Comparison of ENCODE assay signal across 25 cellular contexts in genomic region chr16:76280421-76280820, GRCh38. TPM values are rescaled to one million over a fixed set of nuclear protein-coding genes. Genes with fewer than 3 reads are reported as not detected.
"Had no signal": no experiment of that assay in that cellular context is flagged by ENCODE, and none has a peak within 500 bp of the region (broad histone marks: within the 10 kb centered on the region; RNA-seq: fewer than 3 reads in every experiment).

No MANE protein-coding gene starts in this region.

- H3K27ac ChIP-seq: PC-9, Peyer's patch, SJCRH30 had no signal

- DNase-seq: KBM-7, MV-4-11, NCI-H1048, NCI-H1105, NCI-H1417, NCI-H1436 treated with DMSO at 0.1 percent for 48 hours, NCI-H1694, NCI-H187 treated with DMSO at 0.1 percent for 48 hours, NCI-H2029 treated with DMSO at 0.1 percent for 48 hours, NCI-H2171 treated with DMSO at 0.1 percent for 48 hours, NCI-H345, NCI-H446 treated with DMSO at 0.1 percent for 48 hours, NCI-H510A treated with DMSO at 0.1 percent for 48 hours, NCI-H748 treated with DMSO at 0.1 percent for 48 hours, OCI-M1, PC-9, Peyer's patch, SHP77 treated with DMSO at 0.1 percent for 48 hours, SJCRH30 had no signal

- ATAC-seq: Right ventricle myocardium inferior, SK-N-SH treated with all-trans-retinoic acid at 6 μM for 48 hours had no signal

RNA-seq across cellular contexts. Expression of gene CNTNAP4, which starts 3.2 kb away (rescaled TPM):
- total RNA-seq: HT-29, LHCN-M2, MCF 10A, PC-9, Peyer's patch, Right ventricle myocardium inferior, RPMI7951, SJCRH30 had no signal
